11 cellular contexts compared by ENCODE assay signal in genomic region chr10:97464226-97464625, GRCh38. TPM values are rescaled to one million over a fixed set of nuclear protein-coding genes. Genes with fewer than 3 reads are reported as not detected.
DNase-seq lines count a peak whose midpoint lies in the region; ATAC-seq and TF ChIP-seq lines count a peak whose summit lies in the region.
"Had no signal": no experiment of that assay in that cellular context is flagged by ENCODE, and none has a peak within 500 bp of the region (broad histone marks: within the 10 kb centered on the region; RNA-seq: fewer than 3 reads in every experiment).

No MANE protein-coding gene starts in this region.

- DNase-seq in left ventricle myocardium superior (no peak), left cardiac atrium (no peak), mesenteric fat pad (ENCODE audit: low spot score) (peak; percentile 1), upper lobe of right lung (no peak), NOMO-1 treated with dmso at 0.1 percent for 144 hours (lab: John Stamatoyannopoulos, UW; ENCODE audit: unreplicated experiment) (no peak), nucleus accumbens (lab: John Stamatoyannopoulos, UW) (no peak), DMS79 (lab: John Stamatoyannopoulos, UW) (no peak)
- DNase-seq in activated T-helper 1 cell treated with anti-CD3 and anti-CD28 coated beads, Interleukin-12 subunit alpha, Interleukin-12 subunit beta, Interleukin-2, Interleukin-4 antibody, amounts not matched to agents 30 ng/mL and 10 ng/mL and 1 ng/mL, durations not matched to agents 14 hours and 24 hours and 36 hours (ENCODE audit: low spot score): no peak
- DNase-seq: NCI-H226 had no signal

- intact Hi-C loops in left ventricle myocardium superior (cut with micrococcal nuclease): loop anchor here (5.0 kb wide), 1 partner anchor 88 kb away; no protein-coding TSS in a partner anchor
- intact Hi-C loops in left cardiac atrium (cut with DNase I): loop anchor here in 1 of 2 donors (5.0 to 10.0 kb wide), 2 partner anchors 78 to 151 kb away; no protein-coding TSS in a partner anchor
- intact Hi-C loops in activated T-helper 1 cell treated with anti-CD3 and anti-CD28 coated beads, Interleukin-12 subunit alpha, Interleukin-12 subunit beta, Interleukin-2, Interleukin-4 antibody, amounts not matched to agents 30 ng/mL and 10 ng/mL and 1 ng/mL, durations not matched to agents 14 hours and 24 hours and 36 hours (cut with micrococcal nuclease): loop anchor here (5.0 kb wide), 1 partner anchor 57 kb away; no protein-coding TSS in a partner anchor
- intact Hi-C loops in upper lobe of right lung (cut with DNase I): loop anchor here (5.0 kb wide), 1 partner anchor 88 kb away; no protein-coding TSS in a partner anchor

- H3K4me3 Mint-ChIP-seq in activated T-helper 1 cell treated with anti-CD3 and anti-CD28 coated beads, Interleukin-12 subunit alpha, Interleukin-12 subunit beta, Interleukin-2, Interleukin-4 antibody, amounts not matched to agents 30 ng/mL and 10 ng/mL and 1 ng/mL, durations not matched to agents 14 hours and 24 hours and 36 hours: no peak overlapping the region

- no peaks in the 10 kb centered on the region for H3K9me3 Mint-ChIP-seq in activated T-helper 1 cell treated with anti-CD3 and anti-CD28 coated beads, Interleukin-12 subunit alpha, Interleukin-12 subunit beta, Interleukin-2, Interleukin-4 antibody, amounts not matched to agents 30 ng/mL and 10 ng/mL and 1 ng/mL, durations not matched to agents 14 hours and 24 hours and 36 hours

- no peak overlapping the region for H3K4me3 ChIP-seq in upper lobe of right lung

- peaks cover 39% of the 10 kb centered on the region for H3K36me3 Mint-ChIP-seq in activated T-helper 1 cell treated with anti-CD3 and anti-CD28 coated beads, Interleukin-12 subunit alpha, Interleukin-12 subunit beta, Interleukin-2, Interleukin-4 antibody, amounts not matched to agents 30 ng/mL and 10 ng/mL and 1 ng/mL, durations not matched to agents 14 hours and 24 hours and 36 hours (ENCODE audit: low read depth)

- H3K27ac Mint-ChIP-seq in activated T-helper 1 cell treated with anti-CD3 and anti-CD28 coated beads, Interleukin-12 subunit alpha, Interleukin-12 subunit beta, Interleukin-2, Interleukin-4 antibody, amounts not matched to agents 30 ng/mL and 10 ng/mL and 1 ng/mL, durations not matched to agents 14 hours and 24 hours and 36 hours: peak overlapping the region; percentile 47

- no peaks in the 10 kb centered on the region for H3K27me3 Mint-ChIP-seq in activated T-helper 1 cell treated with anti-CD3 and anti-CD28 coated beads, Interleukin-12 subunit alpha, Interleukin-12 subunit beta, Interleukin-2, Interleukin-4 antibody, amounts not matched to agents 30 ng/mL and 10 ng/mL and 1 ng/mL, durations not matched to agents 14 hours and 24 hours and 36 hours (ENCODE audit: insufficient read depth)

- no peaks in the 10 kb centered on the region for H3K4me1 Mint-ChIP-seq in activated T-helper 1 cell treated with anti-CD3 and anti-CD28 coated beads, Interleukin-12 subunit alpha, Interleukin-12 subunit beta, Interleukin-2, Interleukin-4 antibody, amounts not matched to agents 30 ng/mL and 10 ng/mL and 1 ng/mL, durations not matched to agents 14 hours and 24 hours and 36 hours (ENCODE audit: low read depth)

- peaks cover 6% of the 10 kb centered on the region for H3K4me1 ChIP-seq in upper lobe of right lung
- H3K4me1 ChIP-seq: BE2C had no signal

- H3K27ac ChIP-seq in upper lobe of right lung: peak overlapping the region; percentile 38
- H3K27ac ChIP-seq: HL-60 had no signal

- TF ChIP-seq CTCF in upper lobe of right lung (IDR thresholded peaks at IDR 0.05): no peak

- H3K27me3 ChIP-seq in upper lobe of right lung: no peaks in the 10 kb centered on the region
- H3K27me3 ChIP-seq: BE2C had no signal

- H3K9me3 ChIP-seq in upper lobe of right lung: no peaks in the 10 kb centered on the region
- H3K9me3 ChIP-seq: BE2C had no signal

- ATAC-seq in left ventricle myocardium superior (peak; percentile 6), left cardiac atrium (no peak), upper lobe of right lung (no peak)

- peaks cover 99% of the 10 kb centered on the region for H3K36me3 ChIP-seq in upper lobe of right lung

RNA-seq across cellular contexts. Expression of gene ZDHHC16, which starts 18.3 kb away (rescaled TPM):
- 22.2 TPM for total RNA-seq in left ventricle myocardium superior
- total RNA-seq in left cardiac atrium: 10 to 100 TPM; 26.2 to 26.5 TPM
- total RNA-seq in activated T-helper 1 cell treated with anti-CD3 and anti-CD28 coated beads, Interleukin-12 subunit alpha, Interleukin-12 subunit beta, Interleukin-2, Interleukin-4 antibody, amounts not matched to agents 30 ng/mL and 10 ng/mL and 1 ng/mL, durations not matched to agents 14 hours and 24 hours and 36 hours: 48.3 and 48.8 TPM in 2 replicates
- total RNA-seq in mesenteric fat pad: 28.0 TPM
- total RNA-seq in upper lobe of right lung: 63.2 TPM

RNA-seq across cellular contexts. Expression of gene EXOSC1, which starts 18.4 kb away (rescaled TPM):
- total RNA-seq in left ventricle myocardium superior: 14.7 TPM
- total RNA-seq in left cardiac atrium: 10 to 100 TPM; 16.6 to 18.6 TPM
- total RNA-seq in activated T-helper 1 cell treated with anti-CD3 and anti-CD28 coated beads, Interleukin-12 subunit alpha, Interleukin-12 subunit beta, Interleukin-2, Interleukin-4 antibody, amounts not matched to agents 30 ng/mL and 10 ng/mL and 1 ng/mL, durations not matched to agents 14 hours and 24 hours and 36 hours: 55.3 and 57.1 TPM in 2 replicates
- total RNA-seq in mesenteric fat pad: 21.2 TPM
- total RNA-seq in upper lobe of right lung: 27.0 TPM

RNA-seq across cellular contexts. Expression of gene MMS19, which starts 34.0 kb away (rescaled TPM):
- total RNA-seq in left ventricle myocardium superior (38.4 TPM), left cardiac atrium (10 to 100 TPM; 31.9 to 34.0 TPM), mesenteric fat pad (38.0 TPM), upper lobe of right lung (70.7 TPM)
- total RNA-seq in activated T-helper 1 cell treated with anti-CD3 and anti-CD28 coated beads, Interleukin-12 subunit alpha, Interleukin-12 subunit beta, Interleukin-2, Interleukin-4 antibody, amounts not matched to agents 30 ng/mL and 10 ng/mL and 1 ng/mL, durations not matched to agents 14 hours and 24 hours and 36 hours: 91.8 and 93.2 TPM in 2 replicates

RNA-seq across cellular contexts. Expression of gene UBTD1, which starts 34.5 kb away (rescaled TPM):
- 28.1 TPM for total RNA-seq in left ventricle myocardium superior
- 10 to 100 TPM; 22.6 to 23.7 TPM for total RNA-seq in left cardiac atrium
- 1.7 and 1.8 TPM in 2 replicates for total RNA-seq in activated T-helper 1 cell treated with anti-CD3 and anti-CD28 coated beads, Interleukin-12 subunit alpha, Interleukin-12 subunit beta, Interleukin-2, Interleukin-4 antibody, amounts not matched to agents 30 ng/mL and 10 ng/mL and 1 ng/mL, durations not matched to agents 14 hours and 24 hours and 36 hours
- 19.9 TPM for total RNA-seq in mesenteric fat pad
- 37.5 TPM for total RNA-seq in upper lobe of right lung

RNA-seq across cellular contexts. Expression of gene PGAM1, which starts 38.2 kb away (rescaled TPM):
- total RNA-seq in left ventricle myocardium superior: 234 TPM
- total RNA-seq in left cardiac atrium: 100 to 1,000 TPM; 258 to 344 TPM
- 967 and 979 TPM in 2 replicates for total RNA-seq in activated T-helper 1 cell treated with anti-CD3 and anti-CD28 coated beads, Interleukin-12 subunit alpha, Interleukin-12 subunit beta, Interleukin-2, Interleukin-4 antibody, amounts not matched to agents 30 ng/mL and 10 ng/mL and 1 ng/mL, durations not matched to agents 14 hours and 24 hours and 36 hours
- 190 TPM for total RNA-seq in mesenteric fat pad
- total RNA-seq in upper lobe of right lung: 139 TPM
